Comparison of ENCODE assay signal across 8 cellular contexts in genomic region chr10:97612386-97612785, GRCh38. TPM values are rescaled to one million over a fixed set of nuclear protein-coding genes. Genes with fewer than 3 reads are reported as not detected.
DNase-seq lines count a peak whose midpoint lies in the region; ATAC-seq and TF ChIP-seq lines count a peak whose summit lies in the region.
"Had no signal": no experiment of that assay in that cellular context is flagged by ENCODE, and none has a peak within 500 bp of the region (broad histone marks: within the 10 kb centered on the region; RNA-seq: fewer than 3 reads in every experiment).

No MANE protein-coding gene starts in this region.

- no peaks in the 10 kb centered on the region for H3K4me1 Mint-ChIP-seq in CD8-positive, alpha-beta memory T cell

- H3K9me3 ChIP-seq in mucosa of descending colon: no peaks in the 10 kb centered on the region
- no peaks in the 10 kb centered on the region for H3K9me3 ChIP-seq in CD8-positive, alpha-beta memory T cell (ENCODE audit: low read length)

- in situ Hi-C loops in GM13976 (cut with MboI; ENCODE audit: low sequenced_read_pairs, unreplicated experiment): no loop called here

- H3K27ac Mint-ChIP-seq in CD8-positive, alpha-beta memory T cell: no peak overlapping the region

- H3K4me3 Mint-ChIP-seq in CD8-positive, alpha-beta memory T cell: no peak overlapping the region

- H3K27me3 ChIP-seq in dorsolateral prefrontal cortex: no peaks in the 10 kb centered on the region
- H3K27me3 ChIP-seq in CD8-positive, alpha-beta memory T cell (ENCODE audit: insufficient read depth, low read length, poor library complexity, severe bottlenecking): no peaks in the 10 kb centered on the region

- H3K27ac ChIP-seq in dorsolateral prefrontal cortex: peak overlapping the region in 2 of 59 donors; percentile 14 to 51
- H3K27ac ChIP-seq in CD8-positive, alpha-beta memory T cell (ENCODE audit: low read depth, low read length): no peak overlapping the region

- TF ChIP-seq CTCF in GM13976 (IDR thresholded peaks at IDR 0.05; ENCODE audit: borderline replicate concordance, control extremely low read depth, extremely low read depth, insufficient read depth, missing control alignments) (no peak), dorsolateral prefrontal cortex (IDR thresholded peaks at IDR 0.05 in 54 of 56, conservative IDR thresholded peaks at IDR 0.05 in 2 of 56; ENCODE audit: low read depth in 1 of 56, partially characterized antibody in 56 of 56) (peak in 49 of 56 donors; percentile 9 to 67 (median 42)), mucosa of descending colon (IDR thresholded peaks at IDR 0.05) (no peak)

- no peaks in the 10 kb centered on the region for H3K4me1 ChIP-seq in mucosa of descending colon (ENCODE audit: low read depth)
- H3K4me1 ChIP-seq in CD8-positive, alpha-beta memory T cell (ENCODE audit: insufficient read depth, low read length): no peaks in the 10 kb centered on the region

- peak; percentile 47 for ATAC-seq in mucosa of descending colon
- no peak for ATAC-seq in HG03521 (IDR thresholded peaks at IDR 0.05; ENCODE audit: unreplicated experiment)
- no peak for ATAC-seq in GM19328 (IDR thresholded peaks at IDR 0.05; ENCODE audit: unreplicated experiment)

- POLR2A ChIA-PET in CD8-positive, alpha-beta memory T cell (lab: Charles Lee): no interaction called here

- peak; percentile 54 for DNase-seq in GM13976 (ENCODE audit: low spot score)
- peak; percentile 49 for DNase-seq in NCI-H226
- DNase-seq in dorsolateral prefrontal cortex: peak in 1 of 10 donors; percentile 36
- DNase-seq in mucosa of descending colon: no peak
- DNase-seq in CD8-positive, alpha-beta memory T cell: no peak

- no peaks in the 10 kb centered on the region for H3K9me3 Mint-ChIP-seq in CD8-positive, alpha-beta memory T cell

- no peaks in the 10 kb centered on the region for H3K36me3 ChIP-seq in mucosa of descending colon (ENCODE audit: low read depth)
- H3K36me3 ChIP-seq in CD8-positive, alpha-beta memory T cell (ENCODE audit: insufficient read depth, low read length): no peaks in the 10 kb centered on the region

- CTCF ChIA-PET in CD8-positive, alpha-beta memory T cell (lab: Charles Lee): interaction anchor here (1.1 kb wide), 1 partner anchor 215 kb away, joined by 3 read pairs; no protein-coding TSS in a partner anchor

- intact Hi-C loops in dorsolateral prefrontal cortex (cut with DNase I): loop anchor here in 1 of 2 donors (5.0 kb wide), 1 partner anchor 40 kb away; the partner anchor contains the start of gene ANKRD2
- intact Hi-C loops in mucosa of descending colon (cut with DNase I, micrococcal nuclease): no loop called here

- H3K27me3 Mint-ChIP-seq in CD8-positive, alpha-beta memory T cell: peaks cover 0 to 2% of the 10 kb centered on the region in 2 donors

- H3K4me3 ChIP-seq in dorsolateral prefrontal cortex (no peak overlapping the region), mucosa of descending colon (no peak overlapping the region)
- H3K4me3 ChIP-seq in CD8-positive, alpha-beta memory T cell (ENCODE audit: low read length): no peak overlapping the region

- no peaks in the 10 kb centered on the region for H3K36me3 Mint-ChIP-seq in CD8-positive, alpha-beta memory T cell

RNA-seq across cellular contexts. Expression of gene MORN4, which starts 20.9 kb away (rescaled TPM):
- 10 to 100 TPM; 13.6 to 56.9 (median 33.3) TPM for total RNA-seq in dorsolateral prefrontal cortex
- 1 to 10 TPM; 1.9 to 2.7 (median 2.6) TPM for total RNA-seq in mucosa of descending colon
- total RNA-seq in CD8-positive, alpha-beta memory T cell: 1 to 10 TPM; 2.7 to 3.1 TPM
- 1.7 TPM for polyA plus RNA-seq in CD8-positive, alpha-beta memory T cell

RNA-seq across cellular contexts. Expression of gene C10orf62, which starts 22.9 kb away (rescaled TPM):
- total RNA-seq in dorsolateral prefrontal cortex (1 to 10 TPM in 34 of 120 experiments, under 1 TPM in 48, not detected in 38; 0.34 to 2.5 (median 0.89) TPM), mucosa of descending colon (not detected)
- not detected for total RNA-seq in CD8-positive, alpha-beta memory T cell
- polyA plus RNA-seq in CD8-positive, alpha-beta memory T cell: not detected
- total RNA-seq: T-helper 2 cell treated with Interferon-gamma antibody and Interleukin-4, amounts not matched to agents 100 ng/mL and 5 ng/mL, for 36 hours had no signal

RNA-seq across cellular contexts. Expression of gene PI4K2A, which starts 28.1 kb away (rescaled TPM):
- 10 to 100 TPM; 17.4 to 40.1 (median 31.7) TPM for total RNA-seq in dorsolateral prefrontal cortex
- total RNA-seq in mucosa of descending colon: 10 to 100 TPM; 11.2 to 13.7 (median 11.7) TPM
- total RNA-seq in CD8-positive, alpha-beta memory T cell: 10 to 100 TPM; 15.6 to 15.9 TPM
- polyA plus RNA-seq in CD8-positive, alpha-beta memory T cell: 11.4 TPM

RNA-seq across cellular contexts. Expression of gene HOGA1, which starts 28.2 kb away (rescaled TPM):
- total RNA-seq in dorsolateral prefrontal cortex (10 to 100 TPM in 3 of 120 experiments, 1 to 10 TPM in 117; 1.1 to 13.6 (median 4.2) TPM), mucosa of descending colon (under 1 TPM in 2 of 3 donors, not detected in 1; 0.29 to 0.47 TPM)
- not detected for total RNA-seq in CD8-positive, alpha-beta memory T cell
- not detected for polyA plus RNA-seq in CD8-positive, alpha-beta memory T cell
- total RNA-seq: T-helper 2 cell treated with Interferon-gamma antibody and Interleukin-4, amounts not matched to agents 100 ng/mL and 5 ng/mL, for 36 hours had no signal

RNA-seq across cellular contexts. Expression of gene ANKRD2, which starts 39.8 kb away (rescaled TPM):
- total RNA-seq in dorsolateral prefrontal cortex (1 to 10 TPM in 111 of 120 experiments, under 1 TPM in 9; 0.43 to 9.5 (median 2.8) TPM), mucosa of descending colon (under 1 TPM; 0.29 to 0.75 (median 0.35) TPM)
- total RNA-seq in CD8-positive, alpha-beta memory T cell: not detected
- polyA plus RNA-seq in CD8-positive, alpha-beta memory T cell: not detected

Comparison
In these comparisons a context has a peak if more than half of its experiments do, and no peak if none do; other contexts are left out.
1. DNase-seq: peak in GM13976 (single experiment) and NCI-H226 (single experiment); none in mucosa of descending colon (0 of 3) and CD8-positive, alpha-beta memory T cell (0 of 5).
2. CTCF ChIP-seq: peak in dorsolateral prefrontal cortex (49 of 56); none in GM13976 (single experiment) and mucosa of descending colon (single experiment).